ENCODE assay signal across 20 cellular contexts in genomic region chr9:27792971-27793689, GRCh38.
DNase-seq lines count a peak whose midpoint lies in the region; ATAC-seq, FAIRE-seq and TF ChIP-seq lines count a peak whose summit lies in the region.
"Had no signal": no experiment of that assay in that cellular context is flagged by ENCODE, and none has a peak within 500 bp of the region (broad histone marks: within the 10 kb centered on the region; RNA-seq: fewer than 3 reads in every experiment).

No MANE protein-coding gene starts in this region.

- H3K4me1 Mint-ChIP-seq in activated T-helper 2 cell treated with anti-CD3 and anti-CD28 coated beads, Interferon-gamma antibody, Interleukin-2, Interleukin-4, amounts not matched to agents 10 μg/mL and 5 μg/mL and 100 μg/mL, durations not matched to agents 14 hours and 24 hours and 36 hours (ENCODE audit: low read depth) = peaks cover 2% of the 10 kb centered on the region

- TF ChIP-seq POLR2A in GM12878 (IDR thresholded peaks at IDR 0.05; ENCODE audit: low read depth, low read length) = no peak

- no peak overlapping the region for H2AFZ ChIP-seq in GM12878 (ENCODE audit: control insufficient read depth, low read depth, low read length)
- no peak overlapping the region for H2AFZ ChIP-seq in PC-3 (ENCODE audit: low read length)

- SMC1A ChIA-PET in GM12878 (lab: Charles Lee; ENCODE audit: uncharacterized antibody, unreplicated experiment) = interaction anchor here (1.0 to 2.8 kb wide), 11 partner anchors 8 to 66 kb away, joined by 3 to 14 read pairs (median 4); no protein-coding TSS in a partner anchor

- H3K27ac ChIP-seq in GM12878 (ENCODE audit: control insufficient read depth, insufficient read depth) (no peak overlapping the region), PC-3 (ENCODE audit: low read length) (no peak overlapping the region)
- H3K27ac ChIP-seq: A549 had no signal

- no peak overlapping the region for H3K4me3 Mint-ChIP-seq in activated T-helper 2 cell treated with anti-CD3 and anti-CD28 coated beads, Interferon-gamma antibody, Interleukin-2, Interleukin-4, amounts not matched to agents 10 μg/mL and 5 μg/mL and 100 μg/mL, durations not matched to agents 14 hours and 24 hours and 36 hours (ENCODE audit: low read depth)
- H3K4me3 Mint-ChIP-seq: CD14-positive monocyte had no signal

- H3K4me2 ChIP-seq in GM12878 (ENCODE audit: control insufficient read depth, insufficient read depth) (no peak overlapping the region), PC-3 (ENCODE audit: low read length) (no peak overlapping the region)
- H3K4me2 ChIP-seq: A549 had no signal

- no peaks in the 10 kb centered on the region for H3K9me2 ChIP-seq in PC-3 (replicated peaks; ENCODE audit: low read length)

- ATAC-seq in GM18511 (IDR thresholded peaks at IDR 0.05; ENCODE audit: unreplicated experiment) (peak; percentile 68), GM21390 (IDR thresholded peaks at IDR 0.05; ENCODE audit: unreplicated experiment) (peak; percentile 63), HG03064 (IDR thresholded peaks at IDR 0.05; ENCODE audit: low read depth, unreplicated experiment) (peak; percentile 68), GM12878 (peak; percentile 68), PC-3 (no peak), GM21423 (IDR thresholded peaks at IDR 0.05; ENCODE audit: unreplicated experiment) (no peak)
- ATAC-seq: A549 had no signal

- H3K9me3 Mint-ChIP-seq in activated T-helper 2 cell treated with anti-CD3 and anti-CD28 coated beads, Interferon-gamma antibody, Interleukin-2, Interleukin-4, amounts not matched to agents 10 μg/mL and 5 μg/mL and 100 μg/mL, durations not matched to agents 14 hours and 24 hours and 36 hours = peaks cover 14% of the 10 kb centered on the region

- H3K9me3 ChIP-seq in GM12878 (replicated peaks; ENCODE audit: control insufficient read depth, insufficient read depth, low read length) (no peaks in the 10 kb centered on the region; the same call in 2 of the 3 replicates), PC-3 (ENCODE audit: low read length) (no peaks in the 10 kb centered on the region)
- H3K9me3 ChIP-seq: A549, HAP-1 had no signal

- H3K9ac ChIP-seq in GM12878 (ENCODE audit: control insufficient read depth, insufficient read depth, low read length) (no peak overlapping the region), PC-3 (ENCODE audit: low read length) (no peak overlapping the region)

- no peaks in the 10 kb centered on the region for H3F3A ChIP-seq in PC-3 (ENCODE audit: low read length, unreplicated experiment)

- H3K27ac Mint-ChIP-seq in activated T-helper 2 cell treated with anti-CD3 and anti-CD28 coated beads, Interferon-gamma antibody, Interleukin-2, Interleukin-4, amounts not matched to agents 10 μg/mL and 5 μg/mL and 100 μg/mL, durations not matched to agents 14 hours and 24 hours and 36 hours = no peak overlapping the region

- in situ Hi-C loops in GM12878 (cut with MboI) (no loop called here), G401 (cut with HindIII; ENCODE audit: low sequenced_read_pairs) (no loop called here)

- H3K79me2 ChIP-seq in GM12878 (ENCODE audit: control insufficient read depth, insufficient read depth, low read length) = no peaks in the 10 kb centered on the region
- H3K79me2 ChIP-seq in PC-3 (ENCODE audit: low read length) = no peaks in the 10 kb centered on the region

- TF ChIP-seq RAD21 in GM12878 (IDR thresholded peaks at IDR 0.05; ENCODE audit: insufficient read depth, low read depth, low read length) = no peak

- H3K4me1 ChIP-seq in GM12878 (ENCODE audit: control insufficient read depth, insufficient read depth, low read length) (no peaks in the 10 kb centered on the region), PC-3 (ENCODE audit: insufficient read depth, low read length) (no peaks in the 10 kb centered on the region)
- H3K4me1 ChIP-seq: A549, HAP-1 had no signal

- WGBS in GM12878 (ENCODE audit: insufficient coverage, insufficient replicate concordance, low lambda C conversion rate, missing lambda C conversion rate) = 3% methylated on average over 2 of the region's 2 CpGs

- H3K36me3 Mint-ChIP-seq in activated T-helper 2 cell treated with anti-CD3 and anti-CD28 coated beads, Interferon-gamma antibody, Interleukin-2, Interleukin-4, amounts not matched to agents 10 μg/mL and 5 μg/mL and 100 μg/mL, durations not matched to agents 14 hours and 24 hours and 36 hours (ENCODE audit: low read depth) = peaks cover 4% of the 10 kb centered on the region
- H3K36me3 Mint-ChIP-seq: CD14-positive monocyte had no signal

- peaks cover 6% of the 10 kb centered on the region for H3K27me3 Mint-ChIP-seq in activated T-helper 2 cell treated with anti-CD3 and anti-CD28 coated beads, Interferon-gamma antibody, Interleukin-2, Interleukin-4, amounts not matched to agents 10 μg/mL and 5 μg/mL and 100 μg/mL, durations not matched to agents 14 hours and 24 hours and 36 hours (ENCODE audit: low read depth)

- H3K27me3 ChIP-seq in GM12878 (replicated peaks in 1 of 2; ENCODE audit: control insufficient read depth in 2 of 2, insufficient read depth in 2 of 2, low read length in 1 of 2) = no peaks in the 10 kb centered on the region
- H3K27me3 ChIP-seq in PC-3 (ENCODE audit: low read length) = no peaks in the 10 kb centered on the region

- TF ChIP-seq EP300 in GM12878 (IDR thresholded peaks at IDR 0.05; ENCODE audit: borderline replicate concordance in 1 of 2, control insufficient read depth in 1 of 2, low read depth in 2 of 2, low read length in 2 of 2) = no peak

- CTCF ChIA-PET in GM12878 (lab: Yijun Ruan, JAX) = interaction anchor here (0.7 to 1.7 kb wide), 3 partner anchors 8 to 67 kb away, joined by 3 to 5 read pairs (median 3); no protein-coding TSS in a partner anchor
- CTCF ChIA-PET in PC-3 (lab: Charles Lee) = no interaction called here

- BruUV-seq in GM12878 (replicated peaks; lab: Mats Ljungman, UMichigan) = no TSS peak
- no TSS peak for BruUV-seq in PC-3 (replicated peaks; lab: Mats Ljungman, UMichigan)

- FAIRE-seq in GM12878 (lab: Jason Lieb, UNC) = no peak
- FAIRE-seq: A549, GM12892, RCC 7860 had no signal

- H3K4me3 ChIP-seq in GM12878 = no peak overlapping the region
- H3K4me3 ChIP-seq in PC-3 (ENCODE audit: low read length) = no peak overlapping the region
- H3K4me3 ChIP-seq: A549, HAP-1 had no signal

- no peaks in the 10 kb centered on the region for H3K36me3 ChIP-seq in GM12878 (ENCODE audit: control insufficient read depth in 2 of 2, insufficient read depth in 2 of 2, low read length in 1 of 2)
- no peaks in the 10 kb centered on the region for H3K36me3 ChIP-seq in PC-3 (ENCODE audit: low read depth, low read length)
- H3K36me3 ChIP-seq: HAP-1 had no signal

- POLR2A ChIA-PET in GM12878 (lab: Charles Lee) = interaction anchor here (1.4 kb wide), 1 partner anchor 10 kb away, joined by 8 read pairs; no protein-coding TSS in a partner anchor
- POLR2A ChIA-PET in PC-3 (lab: Charles Lee; ENCODE audit: unreplicated experiment) = no interaction called here

- DNase-seq in GM12878 (ENCODE audit: low read depth, low spot score) (no peak), G401 (ENCODE audit: low spot score) (no peak), PC-3 (no peak)
- DNase-seq in activated T-helper 2 cell treated with anti-CD3 and anti-CD28 coated beads, Interferon-gamma antibody, Interleukin-2, Interleukin-4, amounts not matched to agents 10 μg/mL and 5 μg/mL and 100 μg/mL, durations not matched to agents 14 hours and 24 hours and 36 hours (ENCODE audit: low spot score) = no peak
- DNase-seq: COR-L47, DMS53, IMR-90, NCI-H2029, NCI-H510A treated with DMSO at 0.1 percent for 48 hours, SHP77, T-helper 2 cell had no signal

- intact Hi-C loops in GM12878 (cut with micrococcal nuclease; ENCODE audit: unreplicated experiment) (loop anchor here (10.0 kb wide), 1 partner anchor 62 kb away; no protein-coding TSS in a partner anchor), PC-3 (cut with micrococcal nuclease) (no loop called here)
- intact Hi-C loops in activated T-helper 2 cell treated with anti-CD3 and anti-CD28 coated beads, Interferon-gamma antibody, Interleukin-2, Interleukin-4, amounts not matched to agents 10 μg/mL and 5 μg/mL and 100 μg/mL, durations not matched to agents 14 hours and 24 hours and 36 hours (cut with micrococcal nuclease) = no loop called here

- RAD21 ChIA-PET in GM12878 (lab: Charles Lee; ENCODE audit: unreplicated experiment) = interaction anchor here (0.6 to 2.3 kb wide), 3 partner anchors 18 to 96 kb away, joined by 3 to 4 read pairs (median 3); no protein-coding TSS in a partner anchor

- TF ChIP-seq CTCF in GM12878 (IDR thresholded peaks at IDR 0.05 in 2 of 3, conservative IDR thresholded peaks at IDR 0.05 in 1 of 3; ENCODE audit: control insufficient read depth in 2 of 3, extremely low read depth in 1 of 3, insufficient read depth in 1 of 3, low read depth in 3 of 3, low read length in 3 of 3) = no peak
- no peak for TF ChIP-seq CTCF in PC-3 (conservative IDR thresholded peaks at IDR 0.05; ENCODE audit: low read depth, low read length)

- H4K20me1 ChIP-seq in GM12878 (ENCODE audit: control insufficient read depth, insufficient read depth) = no peaks in the 10 kb centered on the region
- H4K20me1 ChIP-seq in PC-3 (ENCODE audit: low read length) = no peaks in the 10 kb centered on the region

TF ChIP-seq in GM12878, 131 proteins besides CTCF, POLR2A, EP300 and RAD21 (continues in another document):
- TF ChIP-seq PRDM15 (CRISPR knock-in tag; IDR thresholded peaks at IDR 0.05) = no peak
- TF ChIP-seq SMAD5 (IDR thresholded peaks at IDR 0.05; ENCODE audit: low read depth) = no peak
- no peak for TF ChIP-seq ZNF622 (IDR thresholded peaks at IDR 0.05)

Comparison
In these comparisons a context has a peak if more than half of its experiments do, and no peak if none do; other contexts are left out.
1. ATAC-seq: peak in GM18511 (single experiment), GM21390 (single experiment), HG03064 (single experiment) and GM12878 (single experiment); none in PC-3 (single experiment) and GM21423 (single experiment).